Comparison of ENCODE assay signal across 1 cellular context in the genomic region with DNA sequence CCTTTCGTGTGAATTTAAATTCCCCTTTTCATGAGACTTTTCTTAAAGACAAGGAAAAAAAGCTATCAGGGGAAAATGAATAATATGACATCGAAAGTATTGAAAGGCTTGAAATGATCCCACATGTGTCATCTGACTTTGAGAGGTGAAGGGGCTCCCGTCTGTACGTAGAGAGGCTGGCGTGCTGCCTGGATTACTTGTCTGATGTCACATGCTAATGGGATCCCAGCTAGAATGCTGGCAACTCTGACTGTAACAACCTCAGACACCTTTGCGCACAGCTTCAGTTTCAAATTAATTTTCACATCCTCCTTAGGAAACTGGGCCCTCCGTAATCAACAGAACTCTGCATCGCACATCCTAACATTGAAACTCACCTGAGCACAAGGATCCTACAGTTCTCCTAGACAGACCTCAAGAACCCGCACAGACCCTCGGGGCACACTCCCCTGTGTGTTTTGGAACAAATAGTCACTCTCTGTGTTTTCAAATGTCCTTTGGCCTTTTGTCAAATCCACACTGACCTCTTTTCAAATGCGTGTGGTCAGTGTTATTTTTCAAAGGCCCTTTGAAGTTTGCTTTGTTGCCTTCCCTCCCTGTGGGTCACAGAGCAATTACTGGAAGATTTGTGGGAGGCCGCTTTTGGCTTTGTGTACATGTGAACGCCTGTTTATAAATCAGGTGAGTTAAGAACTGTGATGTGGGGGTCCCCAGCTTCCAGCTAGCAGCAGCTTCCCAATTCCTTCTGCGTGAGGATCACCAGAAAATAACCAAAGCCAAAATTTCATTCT.
TF ChIP-seq lines count a peak whose summit lies in the region.

No MANE protein-coding gene starts in this region.

TF ChIP-seq in HepG2, 621 proteins besides CTCF, POLR2A, EP300 and RAD21 (continued from another document and continues in another):
- TF ChIP-seq SRSF4 (IDR thresholded peaks at IDR 0.05; ENCODE audit: low read depth, low read length, poor library complexity, severe bottlenecking) (no peak), ZNF883 (CRISPR knock-in tag; IDR thresholded peaks at IDR 0.05; ENCODE audit: not compliant biosample characterization) (peak; percentile 35), KLF11 (CRISPR knock-in tag; IDR thresholded peaks at IDR 0.05) (peak; percentile 97), ZNF496 (CRISPR knock-in tag; IDR thresholded peaks at IDR 0.05; ENCODE audit: insufficient replicate concordance) (no peak), MLLT10 (CRISPR knock-in tag; IDR thresholded peaks at IDR 0.05) (no peak), KAT2B (IDR thresholded peaks at IDR 0.05; ENCODE audit: borderline replicate concordance, low read depth, low read length) (no peak), MEF2D (CRISPR knock-in tag; IDR thresholded peaks at IDR 0.05) (peak; percentile 98), SYNCRIP (IDR thresholded peaks at IDR 0.05; ENCODE audit: insufficient read depth, low read depth, low read length) (no peak), RFX3 (CRISPR knock-in tag; IDR thresholded peaks at IDR 0.05) (peak; percentile 41; the same call in 1 of the 2 replicates), ZNF768 (CRISPR knock-in tag; IDR thresholded peaks at IDR 0.05) (no peak; the same call in 1 of the 2 replicates), GFI1 (CRISPR knock-in tag; IDR thresholded peaks at IDR 0.05; ENCODE audit: borderline replicate concordance) (peak; percentile 97), NKX3-1 (CRISPR knock-in tag; IDR thresholded peaks at IDR 0.05) (peak; percentile 71; the same call in 1 of the 2 replicates), NFIB (CRISPR knock-in tag; IDR thresholded peaks at IDR 0.05; ENCODE audit: borderline replicate concordance) (no peak), ZNF672 (CRISPR knock-in tag; IDR thresholded peaks at IDR 0.05) (no peak), TBL1XR1 (IDR thresholded peaks at IDR 0.05; ENCODE audit: borderline replicate concordance, low read length, partially characterized antibody) (peak; percentile 86), TBX3 (IDR thresholded peaks at IDR 0.05; ENCODE audit: borderline replicate concordance) (peak; percentile 84), SP2 (CRISPR knock-in tag; IDR thresholded peaks at IDR 0.05) (no peak), SP4 (CRISPR knock-in tag; IDR thresholded peaks at IDR 0.05) (peak; percentile 59; the same call in 1 of the 2 replicates), ZNF709 (CRISPR knock-in tag; IDR thresholded peaks at IDR 0.05) (peak; percentile 60; the same call in 1 of the 2 replicates), ARNT (IDR thresholded peaks at IDR 0.05) (no peak), ZNF101 (CRISPR knock-in tag; IDR thresholded peaks at IDR 0.05; ENCODE audit: borderline replicate concordance, low read depth) (no peak), HOXA7 (CRISPR knock-in tag; IDR thresholded peaks at IDR 0.05) (no peak), ZNF225 (CRISPR knock-in tag; IDR thresholded peaks at IDR 0.05) (no peak), ZNF614 (CRISPR knock-in tag; IDR thresholded peaks at IDR 0.05; ENCODE audit: borderline replicate concordance) (peak; percentile 90; the same call in 1 of the 2 replicates), ZNF17 (CRISPR knock-in tag; IDR thresholded peaks at IDR 0.05) (no peak), ZNF292 (CRISPR knock-in tag; IDR thresholded peaks at IDR 0.05; ENCODE audit: borderline replicate concordance, low read depth) (peak; percentile 92), MTA3 (CRISPR knock-in tag; IDR thresholded peaks at IDR 0.05) (no peak), ZNF83 (CRISPR knock-in tag; IDR thresholded peaks at IDR 0.05; ENCODE audit: borderline replicate concordance) (no peak), ZNF510 (CRISPR knock-in tag; IDR thresholded peaks at IDR 0.05; ENCODE audit: low read depth) (peak; percentile 67; the same call in 1 of the 2 replicates), IRX3 (CRISPR knock-in tag; IDR thresholded peaks at IDR 0.05; ENCODE audit: borderline replicate concordance, low read depth) (no peak), CEBPB (IDR thresholded peaks at IDR 0.05; ENCODE audit: borderline replicate concordance, low read depth, low read length) (no peak), MED13 (CRISPR knock-in tag; IDR thresholded peaks at IDR 0.05) (peak; percentile 84), MTF1 (CRISPR knock-in tag; IDR thresholded peaks at IDR 0.05) (no peak), GATAD1 (CRISPR knock-in tag; IDR thresholded peaks at IDR 0.05) (peak; percentile 77)
- TF ChIP-seq, protein P1, sequence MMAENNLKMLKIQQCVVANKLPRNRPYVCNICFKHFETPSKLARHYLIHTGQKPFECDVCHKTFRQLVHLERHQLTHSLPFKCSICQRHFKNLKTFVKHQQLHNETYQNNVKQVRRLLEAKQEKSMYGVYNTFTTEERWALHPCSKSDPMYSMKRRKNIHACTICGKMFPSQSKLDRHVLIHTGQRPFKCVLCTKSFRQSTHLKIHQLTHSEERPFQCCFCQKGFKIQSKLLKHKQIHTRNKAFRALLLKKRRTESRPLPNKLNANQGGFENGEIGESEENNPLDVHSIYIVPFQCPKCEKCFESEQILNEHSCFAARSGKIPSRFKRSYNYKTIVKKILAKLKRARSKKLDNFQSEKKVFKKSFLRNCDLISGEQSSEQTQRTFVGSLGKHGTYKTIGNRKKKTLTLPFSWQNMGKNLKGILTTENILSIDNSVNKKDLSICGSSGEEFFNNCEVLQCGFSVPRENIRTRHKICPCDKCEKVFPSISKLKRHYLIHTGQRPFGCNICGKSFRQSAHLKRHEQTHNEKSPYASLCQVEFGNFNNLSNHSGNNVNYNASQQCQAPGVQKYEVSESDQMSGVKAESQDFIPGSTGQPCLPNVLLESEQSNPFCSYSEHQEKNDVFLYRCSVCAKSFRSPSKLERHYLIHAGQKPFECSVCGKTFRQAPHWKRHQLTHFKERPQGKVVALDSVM (CRISPR knock-in tag; IDR thresholded peaks at IDR 0.05): no peak; the same call in 1 of the 2 replicates
- TF ChIP-seq, protein P2, sequence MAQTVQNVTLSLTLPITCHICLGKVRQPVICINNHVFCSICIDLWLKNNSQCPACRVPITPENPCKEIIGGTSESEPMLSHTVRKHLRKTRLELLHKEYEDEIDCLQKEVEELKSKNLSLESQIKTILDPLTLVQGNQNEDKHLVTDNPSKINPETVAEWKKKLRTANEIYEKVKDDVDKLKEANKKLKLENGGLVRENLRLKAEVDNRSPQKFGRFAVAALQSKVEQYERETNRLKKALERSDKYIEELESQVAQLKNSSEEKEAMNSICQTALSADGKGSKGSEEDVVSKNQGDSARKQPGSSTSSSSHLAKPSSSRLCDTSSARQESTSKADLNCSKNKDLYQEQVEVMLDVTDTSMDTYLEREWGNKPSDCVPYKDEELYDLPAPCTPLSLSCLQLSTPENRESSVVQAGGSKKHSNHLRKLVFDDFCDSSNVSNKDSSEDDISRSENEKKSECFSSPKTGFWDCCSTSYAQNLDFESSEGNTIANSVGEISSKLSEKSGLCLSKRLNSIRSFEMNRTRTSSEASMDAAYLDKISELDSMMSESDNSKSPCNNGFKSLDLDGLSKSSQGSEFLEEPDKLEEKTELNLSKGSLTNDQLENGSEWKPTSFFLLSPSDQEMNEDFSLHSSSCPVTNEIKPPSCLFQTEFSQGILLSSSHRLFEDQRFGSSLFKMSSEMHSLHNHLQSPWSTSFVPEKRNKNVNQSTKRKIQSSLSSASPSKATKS (CRISPR knock-in tag; IDR thresholded peaks at IDR 0.05): no peak; the same call in 1 of the 2 replicates
- TF ChIP-seq, protein P3, sequence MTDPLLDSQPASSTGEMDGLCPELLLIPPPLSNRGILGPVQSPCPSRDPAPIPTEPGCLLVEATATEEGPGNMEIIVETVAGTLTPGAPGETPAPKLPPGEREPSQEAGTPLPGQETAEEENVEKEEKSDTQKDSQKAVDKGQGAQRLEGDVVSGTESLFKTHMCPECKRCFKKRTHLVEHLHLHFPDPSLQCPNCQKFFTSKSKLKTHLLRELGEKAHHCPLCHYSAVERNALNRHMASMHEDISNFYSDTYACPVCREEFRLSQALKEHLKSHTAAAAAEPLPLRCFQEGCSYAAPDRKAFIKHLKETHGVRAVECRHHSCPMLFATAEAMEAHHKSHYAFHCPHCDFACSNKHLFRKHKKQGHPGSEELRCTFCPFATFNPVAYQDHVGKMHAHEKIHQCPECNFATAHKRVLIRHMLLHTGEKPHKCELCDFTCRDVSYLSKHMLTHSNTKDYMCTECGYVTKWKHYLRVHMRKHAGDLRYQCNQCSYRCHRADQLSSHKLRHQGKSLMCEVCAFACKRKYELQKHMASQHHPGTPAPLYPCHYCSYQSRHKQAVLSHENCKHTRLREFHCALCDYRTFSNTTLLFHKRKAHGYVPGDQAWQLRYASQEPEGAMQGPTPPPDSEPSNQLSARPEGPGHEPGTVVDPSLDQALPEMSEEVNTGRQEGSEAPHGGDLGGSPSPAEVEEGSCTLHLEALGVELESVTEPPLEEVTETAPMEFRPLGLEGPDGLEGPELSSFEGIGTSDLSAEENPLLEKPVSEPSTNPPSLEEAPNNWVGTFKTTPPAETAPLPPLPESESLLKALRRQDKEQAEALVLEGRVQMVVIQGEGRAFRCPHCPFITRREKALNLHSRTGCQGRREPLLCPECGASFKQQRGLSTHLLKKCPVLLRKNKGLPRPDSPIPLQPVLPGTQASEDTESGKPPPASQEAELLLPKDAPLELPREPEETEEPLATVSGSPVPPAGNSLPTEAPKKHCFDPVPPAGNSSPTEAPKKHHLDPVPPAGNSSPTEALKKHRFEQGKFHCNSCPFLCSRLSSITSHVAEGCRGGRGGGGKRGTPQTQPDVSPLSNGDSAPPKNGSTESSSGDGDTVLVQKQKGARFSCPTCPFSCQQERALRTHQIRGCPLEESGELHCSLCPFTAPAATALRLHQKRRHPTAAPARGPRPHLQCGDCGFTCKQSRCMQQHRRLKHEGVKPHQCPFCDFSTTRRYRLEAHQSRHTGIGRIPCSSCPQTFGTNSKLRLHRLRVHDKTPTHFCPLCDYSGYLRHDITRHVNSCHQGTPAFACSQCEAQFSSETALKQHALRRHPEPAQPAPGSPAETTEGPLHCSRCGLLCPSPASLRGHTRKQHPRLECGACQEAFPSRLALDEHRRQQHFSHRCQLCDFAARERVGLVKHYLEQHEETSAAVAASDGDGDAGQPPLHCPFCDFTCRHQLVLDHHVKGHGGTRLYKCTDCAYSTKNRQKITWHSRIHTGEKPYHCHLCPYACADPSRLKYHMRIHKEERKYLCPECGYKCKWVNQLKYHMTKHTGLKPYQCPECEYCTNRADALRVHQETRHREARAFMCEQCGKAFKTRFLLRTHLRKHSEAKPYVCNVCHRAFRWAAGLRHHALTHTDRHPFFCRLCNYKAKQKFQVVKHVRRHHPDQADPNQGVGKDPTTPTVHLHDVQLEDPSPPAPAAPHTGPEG (CRISPR knock-in tag; IDR thresholded peaks at IDR 0.05): no peak
- TF ChIP-seq, protein P4, sequence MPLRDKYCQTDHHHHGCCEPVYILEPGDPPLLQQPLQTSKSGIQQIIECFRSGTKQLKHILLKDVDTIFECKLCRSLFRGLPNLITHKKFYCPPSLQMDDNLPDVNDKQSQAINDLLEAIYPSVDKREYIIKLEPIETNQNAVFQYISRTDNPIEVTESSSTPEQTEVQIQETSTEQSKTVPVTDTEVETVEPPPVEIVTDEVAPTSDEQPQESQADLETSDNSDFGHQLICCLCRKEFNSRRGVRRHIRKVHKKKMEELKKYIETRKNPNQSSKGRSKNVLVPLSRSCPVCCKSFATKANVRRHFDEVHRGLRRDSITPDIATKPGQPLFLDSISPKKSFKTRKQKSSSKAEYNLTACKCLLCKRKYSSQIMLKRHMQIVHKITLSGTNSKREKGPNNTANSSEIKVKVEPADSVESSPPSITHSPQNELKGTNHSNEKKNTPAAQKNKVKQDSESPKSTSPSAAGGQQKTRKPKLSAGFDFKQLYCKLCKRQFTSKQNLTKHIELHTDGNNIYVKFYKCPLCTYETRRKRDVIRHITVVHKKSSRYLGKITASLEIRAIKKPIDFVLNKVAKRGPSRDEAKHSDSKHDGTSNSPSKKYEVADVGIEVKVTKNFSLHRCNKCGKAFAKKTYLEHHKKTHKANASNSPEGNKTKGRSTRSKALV (CRISPR knock-in tag; IDR thresholded peaks at IDR 0.05): 0 out of 2 replicates have a peak, but pooled peaks have one; percentile 40
- TF ChIP-seq, protein P5, sequence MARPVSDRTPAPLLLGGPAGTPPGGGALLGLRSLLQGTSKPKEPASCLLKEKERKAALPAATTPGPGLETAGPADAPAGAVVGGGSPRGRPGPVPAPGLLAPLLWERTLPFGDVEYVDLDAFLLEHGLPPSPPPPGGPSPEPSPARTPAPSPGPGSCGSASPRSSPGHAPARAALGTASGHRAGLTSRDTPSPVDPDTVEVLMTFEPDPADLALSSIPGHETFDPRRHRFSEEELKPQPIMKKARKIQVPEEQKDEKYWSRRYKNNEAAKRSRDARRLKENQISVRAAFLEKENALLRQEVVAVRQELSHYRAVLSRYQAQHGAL (CRISPR knock-in tag; IDR thresholded peaks at IDR 0.05; ENCODE audit: not compliant biosample characterization): no peak
- TF ChIP-seq, protein P6, sequence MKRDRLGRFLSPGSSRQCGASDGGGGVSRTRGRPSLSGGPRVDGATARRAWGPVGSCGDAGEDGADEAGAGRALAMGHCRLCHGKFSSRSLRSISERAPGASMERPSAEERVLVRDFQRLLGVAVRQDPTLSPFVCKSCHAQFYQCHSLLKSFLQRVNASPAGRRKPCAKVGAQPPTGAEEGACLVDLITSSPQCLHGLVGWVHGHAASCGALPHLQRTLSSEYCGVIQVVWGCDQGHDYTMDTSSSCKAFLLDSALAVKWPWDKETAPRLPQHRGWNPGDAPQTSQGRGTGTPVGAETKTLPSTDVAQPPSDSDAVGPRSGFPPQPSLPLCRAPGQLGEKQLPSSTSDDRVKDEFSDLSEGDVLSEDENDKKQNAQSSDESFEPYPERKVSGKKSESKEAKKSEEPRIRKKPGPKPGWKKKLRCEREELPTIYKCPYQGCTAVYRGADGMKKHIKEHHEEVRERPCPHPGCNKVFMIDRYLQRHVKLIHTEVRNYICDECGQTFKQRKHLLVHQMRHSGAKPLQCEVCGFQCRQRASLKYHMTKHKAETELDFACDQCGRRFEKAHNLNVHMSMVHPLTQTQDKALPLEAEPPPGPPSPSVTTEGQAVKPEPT (CRISPR knock-in tag; IDR thresholded peaks at IDR 0.05; ENCODE audit: low read depth): no peak
